Comparison of ENCODE assay signal across 14 cellular contexts in genomic region chr5:14187660-14188059, GRCh38. TPM values are rescaled to one million over a fixed set of nuclear protein-coding genes. Genes with fewer than 3 reads are reported as not detected.
DNase-seq lines count a peak whose midpoint lies in the region; ATAC-seq and TF ChIP-seq lines count a peak whose summit lies in the region.
"Had no signal": no experiment of that assay in that cellular context is flagged by ENCODE, and none has a peak within 500 bp of the region (broad histone marks: within the 10 kb centered on the region; RNA-seq: fewer than 3 reads in every experiment).

No MANE protein-coding gene starts in this region.

- no peak for TF ChIP-seq POLR2A in esophagus squamous epithelium (IDR thresholded peaks at IDR 0.05)

- ATAC-seq in PC-3 = no peak
- ATAC-seq in aorta (ENCODE audit: low FRiP score) = no peak
- ATAC-seq in HG03108 (IDR thresholded peaks at IDR 0.05; ENCODE audit: unreplicated experiment) = no peak
- ATAC-seq: activated CD4-positive, CD25-positive, alpha-beta regulatory T cell treated with anti-CD3 and anti-CD28 coated beads, Interleukin-2, amount 50 U/mL, for 24 hours had no signal

- intact Hi-C loops in PC-3 (cut with micrococcal nuclease) (loop anchor here (5.0 kb wide), 1 partner anchor 80 kb away; no protein-coding TSS in a partner anchor), esophagus squamous epithelium (cut with DNase I) (no loop called here), posterior cingulate gyrus (cut with DNase I) (no loop called here), aorta (cut with DNase I) (loop anchor here in 1 of 2 donors (5.0 kb wide), 1 partner anchor 80 kb away; no protein-coding TSS in a partner anchor)

- BruUV-seq in PC-3 (replicated peaks; lab: Mats Ljungman, UMichigan) = no TSS peak

- H3K9ac ChIP-seq in PC-3 (ENCODE audit: low read length) = peak overlapping the region; percentile 73
- no peak overlapping the region for H3K9ac ChIP-seq in rectal smooth muscle tissue (ENCODE audit: low read length)

- no peaks in the 10 kb centered on the region for H4K20me1 ChIP-seq in PC-3 (ENCODE audit: low read length)

- WGBS in esophagus squamous epithelium, 2 donors = 68 to 72% methylated on average over 5 of the region's 5 CpGs
- 32 to 42% methylated on average over 5 of the region's 5 CpGs for WGBS in aorta, 2 donors

- H2AFZ ChIP-seq in PC-3 (ENCODE audit: low read length) = no peak overlapping the region

- H3K79me2 ChIP-seq in PC-3 (ENCODE audit: low read length) = peaks cover 95% of the 10 kb centered on the region

- H3K36me3 ChIP-seq in PC-3 (ENCODE audit: low read depth, low read length) (no peaks in the 10 kb centered on the region), esophagus squamous epithelium (no peaks in the 10 kb centered on the region), rectal smooth muscle tissue (ENCODE audit: control insufficient read depth, insufficient read depth, low read length) (no peaks in the 10 kb centered on the region), aorta (ENCODE audit: control insufficient read depth in 1 of 2, insufficient read depth in 2 of 2, low read length in 1 of 2) (no peaks in the 10 kb centered on the region)

- no peaks in the 10 kb centered on the region for H3K9me3 ChIP-seq in PC-3 (ENCODE audit: low read length)
- H3K9me3 ChIP-seq in esophagus squamous epithelium = no peaks in the 10 kb centered on the region
- no peaks in the 10 kb centered on the region for H3K9me3 ChIP-seq in aorta (ENCODE audit: control insufficient read depth, low read length)

- H3K27me3 ChIP-seq in PC-3 (ENCODE audit: low read length) (no peaks in the 10 kb centered on the region), esophagus squamous epithelium (no peaks in the 10 kb centered on the region), rectal smooth muscle tissue (ENCODE audit: control insufficient read depth, insufficient read depth, low read length) (no peaks in the 10 kb centered on the region), aorta (ENCODE audit: control insufficient read depth in 1 of 2, insufficient read depth in 2 of 2, low read length in 1 of 2) (no peaks in the 10 kb centered on the region)

- H3K4me2 ChIP-seq in PC-3 (ENCODE audit: low read length) = peak overlapping the region; percentile 79

- POLR2A ChIA-PET in PC-3 (lab: Charles Lee; ENCODE audit: unreplicated experiment) = no interaction called here

- TF ChIP-seq CTCF in PC-3 (conservative IDR thresholded peaks at IDR 0.05; ENCODE audit: low read depth, low read length) (no peak), esophagus squamous epithelium (IDR thresholded peaks at IDR 0.05) (no peak)

- H3K4me1 ChIP-seq in PC-3 (ENCODE audit: insufficient read depth, low read length) = peaks cover 97% of the 10 kb centered on the region
- H3K4me1 ChIP-seq in esophagus squamous epithelium = peaks cover 18 to 86% (median 40%) of the 10 kb centered on the region in 3 donors
- H3K4me1 ChIP-seq in rectal smooth muscle tissue (ENCODE audit: control insufficient read depth, insufficient read depth, low read length) = peaks cover 61% of the 10 kb centered on the region
- H3K4me1 ChIP-seq in aorta (ENCODE audit: control insufficient read depth in 1 of 2, insufficient read depth in 2 of 2, low read length in 2 of 2) = peaks cover 4 to 14% of the 10 kb centered on the region in 2 donors

- H3K4me3 ChIP-seq in PC-3 (ENCODE audit: low read length) = 0 out of 2 replicates have a peak overlapping the region, but pooled peaks have one; percentile 5
- H3K4me3 ChIP-seq in esophagus squamous epithelium = no peak overlapping the region
- no peak overlapping the region for H3K4me3 ChIP-seq in rectal smooth muscle tissue (ENCODE audit: low read length)
- H3K4me3 ChIP-seq in aorta (ENCODE audit: low read length in 2 of 2) = no peak overlapping the region

- CTCF ChIA-PET in PC-3 (lab: Charles Lee) = no interaction called here

- DNase-seq in EH (ENCODE audit: low read depth) (peak; percentile 45), PC-3 (peak; percentile 61), esophagus squamous epithelium (lab: John Stamatoyannopoulos, UW) (no peak), posterior cingulate gyrus (no peak), aorta (no peak), UCSD-AML1 (lab: John Stamatoyannopoulos, UW; ENCODE audit: unreplicated experiment) (no peak)
- DNase-seq: islet precursor cell; MV-4-11; NCI-H510A; stimulated activated CD4-positive, alpha-beta T cell treated with anti-CD3 and anti-CD28 coated beads, Interleukin-15, amount 100 ng/mL, for 24 hours had no signal

- H3K9me2 ChIP-seq in PC-3 (replicated peaks; ENCODE audit: low read length) = no peaks in the 10 kb centered on the region

- peaks cover 33% of the 10 kb centered on the region for H3F3A ChIP-seq in PC-3 (ENCODE audit: low read length, unreplicated experiment)

- H3K27ac ChIP-seq in PC-3 (ENCODE audit: low read length) (peak overlapping the region; percentile 94), esophagus squamous epithelium (peak overlapping the region in 3 of 4 donors; percentile 86 to 91 (median 87)), rectal smooth muscle tissue (ENCODE audit: low read depth, low read length) (peak overlapping the region; percentile 95), aorta (ENCODE audit: low read depth in 1 of 2, low read length in 2 of 2) (peak overlapping the region in 1 of 2 donors; percentile 68)
- H3K27ac ChIP-seq: C4-2B had no signal

RNA-seq across cellular contexts. Expression of gene TRIO, which starts 44.5 kb away (rescaled TPM):
- 211 and 271 TPM in 2 replicates for total RNA-seq in PC-3 (2014; rRNA removed)
- 100 to 1,000 TPM in 1 of 4 donors, 10 to 100 TPM in 3; 21.2 to 105 (median 47.6) TPM for total RNA-seq in esophagus squamous epithelium
- 100 to 1,000 TPM; 346 to 374 TPM for total RNA-seq in aorta
- polyA plus RNA-seq in aorta = 10 to 100 TPM; 22.0 to 36.7 TPM

Comparison
In these comparisons a context has a peak if more than half of its experiments do, and no peak if none do; other contexts are left out.
1. DNase-seq: peak in EH (single experiment) and PC-3 (single experiment); none in esophagus squamous epithelium (single experiment), posterior cingulate gyrus (0 of 10), aorta (0 of 2) and UCSD-AML1 (single experiment).